12 cellular contexts compared by ENCODE assay signal in the genomic region with DNA sequence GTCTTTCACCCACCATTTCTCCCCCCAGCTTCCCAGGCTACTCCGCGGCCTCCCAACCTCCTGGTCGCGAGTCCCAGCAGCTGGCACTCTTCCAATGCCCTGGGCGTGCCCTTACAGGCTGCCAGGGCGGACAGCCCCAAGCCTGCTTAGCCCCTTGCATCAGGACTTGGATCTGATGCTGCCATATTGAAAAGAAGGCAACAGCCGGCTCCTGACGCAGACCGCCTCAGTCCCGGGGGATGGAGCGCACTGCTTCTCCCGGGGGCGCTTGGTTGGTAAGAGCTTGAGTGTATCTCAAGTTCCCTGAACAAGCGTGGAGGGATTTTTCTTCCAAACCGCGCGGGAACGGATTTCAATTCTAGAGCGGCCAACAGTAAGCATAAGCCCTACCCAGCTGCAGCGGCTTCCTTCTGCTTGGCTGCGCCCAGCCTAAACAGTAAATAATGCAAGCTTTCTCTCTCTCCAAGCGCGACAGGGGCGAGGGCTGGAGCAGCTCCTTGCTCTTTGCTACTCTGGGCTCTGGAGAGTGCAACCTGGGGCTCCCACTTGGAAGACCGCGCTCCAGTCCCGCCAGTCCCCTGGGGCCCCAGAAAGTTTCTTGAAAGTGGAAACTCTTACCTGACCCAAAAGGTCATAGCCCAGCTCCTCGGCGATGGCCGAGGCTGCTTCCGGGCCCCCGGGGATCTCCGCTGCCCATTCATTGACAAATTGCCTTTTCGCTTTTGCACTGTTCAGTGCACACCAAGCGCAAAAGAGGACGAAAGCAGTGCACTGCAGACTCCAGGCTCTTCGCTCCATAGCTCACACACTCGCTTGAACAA.
DNase-seq lines count a peak whose midpoint lies in the region; ATAC-seq lines count a peak whose summit lies in the region.
"Had no signal": no experiment of that assay in that cellular context is flagged by ENCODE, and none has a peak within 500 bp of the region (broad histone marks: within the 10 kb centered on the region; RNA-seq: fewer than 3 reads in every experiment).

No MANE protein-coding gene starts in this region.

- H3K27me3 ChIP-seq in ACC112 (ENCODE audit: insufficient read depth, low read length), result peaks cover 41% of the 10 kb centered on the region
- H3K27me3 ChIP-seq: ovary had no signal

- H2AFZ ChIP-seq in ACC112 (ENCODE audit: low read length, unreplicated experiment), result peak overlapping the region; percentile 56

- peaks cover 15% of the 10 kb centered on the region for H3K4me1 ChIP-seq in ACC112 (ENCODE audit: control insufficient read depth, insufficient read depth, low read length, unreplicated experiment)

- H3K9me3 Mint-ChIP-seq in activated naive CD4-positive, alpha-beta T cell treated with anti-CD3 and anti-CD28 coated beads, Interleukin-2, amount 10 ng/mL, durations not matched to agents 7 days and 5 days, result no peaks in the 10 kb centered on the region

- ATAC-seq in HG02759 (IDR thresholded peaks at IDR 0.05; ENCODE audit: unreplicated experiment), result peak; percentile 45
- no peak for ATAC-seq in HG02938 (IDR thresholded peaks at IDR 0.05; ENCODE audit: unreplicated experiment)

- peak; percentile 81 to 94 for DNase-seq in SHP77 (lab: John Stamatoyannopoulos, UW)
- DNase-seq in iris pigment epithelial cell (ENCODE audit: low read depth), result peak; percentile 45
- DNase-seq in activated CD4-positive, alpha-beta T cell treated with anti-CD3 and anti-CD28 coated beads for 4 hours, result no peak
- DNase-seq in middle frontal gyrus (ENCODE audit: extremely low spot score, low spot score), result no peak
- no peak for DNase-seq in activated naive CD4-positive, alpha-beta T cell treated with anti-CD3 and anti-CD28 coated beads, Interleukin-2, amount 10 ng/mL, durations not matched to agents 7 days and 5 days
- DNase-seq: CD8-positive, alpha-beta memory T cell; SW 1271 had no signal

- H3K27me3 Mint-ChIP-seq in activated naive CD4-positive, alpha-beta T cell treated with anti-CD3 and anti-CD28 coated beads, Interleukin-2, amount 10 ng/mL, durations not matched to agents 7 days and 5 days, result peaks cover 43% of the 10 kb centered on the region

- H3K4me3 ChIP-seq in ACC112 (ENCODE audit: low read depth, low read length), result peak overlapping the region; percentile 71
- H3K4me3 ChIP-seq: cardiac muscle cell, ovary had no signal

- no peaks in the 10 kb centered on the region for H3K36me3 Mint-ChIP-seq in activated naive CD4-positive, alpha-beta T cell treated with anti-CD3 and anti-CD28 coated beads, Interleukin-2, amount 10 ng/mL, durations not matched to agents 7 days and 5 days
- H3K36me3 Mint-ChIP-seq: CD8-positive, alpha-beta memory T cell had no signal

- no peak overlapping the region for H3K4me3 Mint-ChIP-seq in activated naive CD4-positive, alpha-beta T cell treated with anti-CD3 and anti-CD28 coated beads, Interleukin-2, amount 10 ng/mL, durations not matched to agents 7 days and 5 days
- H3K4me3 Mint-ChIP-seq: CD8-positive, alpha-beta memory T cell had no signal

- H3K4me1 Mint-ChIP-seq in activated naive CD4-positive, alpha-beta T cell treated with anti-CD3 and anti-CD28 coated beads, Interleukin-2, amount 10 ng/mL, durations not matched to agents 7 days and 5 days, result no peaks in the 10 kb centered on the region

- no peaks in the 10 kb centered on the region for H3K36me3 ChIP-seq in ACC112 (ENCODE audit: insufficient read depth, low read length)
- H3K36me3 ChIP-seq: cardiac muscle cell, ovary had no signal

- CTCF ChIA-PET in activated naive CD4-positive, alpha-beta T cell treated with anti-CD3 and anti-CD28 coated beads, Interleukin-2, amount 10 ng/mL, durations not matched to agents 7 days and 5 days (lab: Charles Lee), result no interaction called here

- H3K27ac Mint-ChIP-seq in activated naive CD4-positive, alpha-beta T cell treated with anti-CD3 and anti-CD28 coated beads, Interleukin-2, amount 10 ng/mL, durations not matched to agents 7 days and 5 days, result no peak overlapping the region

- H3K27ac ChIP-seq in ACC112 (ENCODE audit: low read depth, low read length), result peak overlapping the region; percentile 70
- H3K27ac ChIP-seq: cardiac muscle cell, ovary had no signal

- H3K79me2 ChIP-seq in ACC112 (ENCODE audit: control insufficient read depth, insufficient read depth, low read length, unreplicated experiment), result no peaks in the 10 kb centered on the region

Comparison
In these comparisons a context has a peak if more than half of its experiments do, and no peak if none do; other contexts are left out.
1. DNase-seq: peak in SHP77 (2 of 2) and iris pigment epithelial cell (single experiment); none in activated CD4-positive, alpha-beta T cell treated with anti-CD3 and anti-CD28 coated beads for 4 hours (0 of 2), middle frontal gyrus (single experiment) and activated naive CD4-positive, alpha-beta T cell treated with anti-CD3 and anti-CD28 coated beads, Interleukin-2, amount 10 ng/mL, durations not matched to agents 7 days and 5 days (single experiment).